Comparison of ENCODE assay signal across 9 cellular contexts in genomic region chr5:143066556-143067281, GRCh38.
A peak's percentile ranks its signal among the peaks of the same experiment; 100 is the strongest.
DNase-seq lines count a peak whose midpoint lies in the region; ATAC-seq, FAIRE-seq and TF ChIP-seq lines count a peak whose summit lies in the region.
"Had no signal": no experiment of that assay in that cellular context is flagged by ENCODE, and none has a peak within 500 bp of the region (broad histone marks: within the 10 kb centered on the region; RNA-seq: fewer than 3 reads in every experiment).

No MANE protein-coding gene starts in this region.

- TF ChIP-seq EP300 in tibial nerve (IDR thresholded peaks at IDR 0.05), result peak in 1 of 2 donors; percentile 14

- H3K4me3 Mint-ChIP-seq in endothelial cell (ENCODE audit: unreplicated experiment), result no peak overlapping the region

- DNase-seq in GM18507 (ENCODE audit: extremely low spot score, insufficient read length, low read depth) (no peak), NCI-H2196 treated with DMSO at 0.1 percent for 48 hours (lab: John Stamatoyannopoulos, UW; ENCODE audit: unreplicated experiment) (peak; percentile 67), iPS-NIHi11 (ENCODE audit: low spot score) (peak; percentile 19), tibial nerve (ENCODE audit: low spot score in 2 of 2) (peak in 1 of 2 donors; percentile 35), HAP-1 (ENCODE audit: low spot score in 2 of 2) (no peak), endothelial cell (ENCODE audit: low spot score) (no peak), globus pallidus (ENCODE audit: low spot score) (no peak)

- no peaks in the 10 kb centered on the region for H3K9me3 ChIP-seq in tibial nerve
- H3K9me3 ChIP-seq in HAP-1, result no peaks in the 10 kb centered on the region

- no peaks in the 10 kb centered on the region for H3K27me3 ChIP-seq in tibial nerve
- no peaks in the 10 kb centered on the region for H3K27me3 ChIP-seq in HAP-1 (ENCODE audit: low read depth)

- no peaks in the 10 kb centered on the region for H3K27me3 Mint-ChIP-seq in endothelial cell (ENCODE audit: unreplicated experiment)

- TF ChIP-seq POLR2A in tibial nerve (IDR thresholded peaks at IDR 0.05), result no peak

- peak overlapping the region in 3 of 4 donors; percentile 16 to 60 (median 41) for H3K27ac ChIP-seq in tibial nerve

- no peak overlapping the region for H3K4me3 ChIP-seq in tibial nerve
- H3K4me3 ChIP-seq in HAP-1, result no peak overlapping the region
- H3K4me3 ChIP-seq: K562 had no signal

- ATAC-seq in GM21786 (IDR thresholded peaks at IDR 0.05; ENCODE audit: unreplicated experiment), result peak; percentile 70
- ATAC-seq: K562 had no signal

- peaks cover 0 to 32% (median 0%) of the 10 kb centered on the region in 3 donors for H3K36me3 ChIP-seq in tibial nerve
- H3K36me3 ChIP-seq in HAP-1 (replicated peaks), result no peaks in the 10 kb centered on the region

- no peak overlapping the region for H3K27ac Mint-ChIP-seq in endothelial cell (ENCODE audit: unreplicated experiment)

- peaks cover 0 to 56% (median 24%) of the 10 kb centered on the region in 4 donors for H3K4me1 ChIP-seq in tibial nerve
- no peaks in the 10 kb centered on the region for H3K4me1 ChIP-seq in HAP-1

- H3K9me3 Mint-ChIP-seq in endothelial cell (ENCODE audit: unreplicated experiment), result no peaks in the 10 kb centered on the region

- 40 to 55% methylated on average over 8 of the region's 8 CpGs for whole genome bisulfite sequencing in tibial nerve, 2 donors

- in situ Hi-C loops in HAP-1 (cut with MboI; ENCODE audit: low sequenced_read_pairs), result no loop called here

- H3K4me1 Mint-ChIP-seq in endothelial cell (ENCODE audit: unreplicated experiment), result peaks cover 11% of the 10 kb centered on the region

- peaks cover 49% of the 10 kb centered on the region for H3K36me3 Mint-ChIP-seq in endothelial cell (ENCODE audit: low read depth, unreplicated experiment)

- TF ChIP-seq CTCF in tibial nerve (IDR thresholded peaks at IDR 0.05) (no peak), endothelial cell (IDR thresholded peaks at IDR 0.05; ENCODE audit: unreplicated experiment) (no peak)

- FAIRE-seq in GM18507 (lab: Jason Lieb, UNC), result peak; percentile 80
- FAIRE-seq: K562 had no signal

Comparison
In these comparisons a context has a peak if more than half of its experiments do, and no peak if none do; other contexts are left out.
1. DNase-seq: peak in NCI-H2196 treated with DMSO at 0.1 percent for 48 hours (single experiment) and iPS-NIHi11 (single experiment); none in GM18507 (single experiment), HAP-1 (0 of 2), endothelial cell (single experiment) and globus pallidus (single experiment).